Comparison of ENCODE assay signal across 14 cellular contexts in the genomic region with DNA sequence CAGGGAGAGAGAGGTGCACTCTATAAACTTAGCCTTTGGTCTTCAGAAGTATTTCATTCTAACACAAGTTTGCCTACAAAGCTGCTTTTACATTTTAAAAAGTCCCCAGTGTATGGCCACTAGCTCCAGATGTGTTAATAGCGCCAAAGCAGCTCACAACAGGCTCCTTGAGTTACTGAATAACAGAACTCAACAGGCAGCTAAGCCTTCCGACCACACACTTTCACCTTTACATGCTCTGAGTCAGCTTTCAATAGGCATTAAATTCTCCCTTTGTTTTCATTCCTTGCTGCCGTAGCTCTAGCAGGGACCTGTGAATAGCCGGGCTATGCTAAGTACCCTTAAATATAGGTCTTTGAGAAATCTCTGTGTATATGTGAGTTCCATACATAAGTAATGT.
DNase-seq lines count a peak whose midpoint lies in the region; ATAC-seq, FAIRE-seq and TF ChIP-seq lines count a peak whose summit lies in the region.
"Had no signal": no experiment of that assay in that cellular context is flagged by ENCODE, and none has a peak within 500 bp of the region (broad histone marks: within the 10 kb centered on the region; RNA-seq: fewer than 3 reads in every experiment).

No MANE protein-coding gene starts in this region.

- no peak for TF ChIP-seq POLR2A in GM12891 (IDR thresholded peaks at IDR 0.05; ENCODE audit: low read depth, low read length)

- FAIRE-seq in GM12891 (lab: Jason Lieb, UNC) = no peak
- FAIRE-seq: keratinocyte had no signal

- ATAC-seq in GM19025 (IDR thresholded peaks at IDR 0.05; ENCODE audit: low read depth, unreplicated experiment) (peak; percentile 85), foreskin keratinocyte (peak; percentile 14), right cardiac atrium (no peak)
- ATAC-seq: body of pancreas had no signal

- H3K27ac ChIP-seq in foreskin keratinocyte (no peak overlapping the region), right cardiac atrium (ENCODE audit: low read length) (no peak overlapping the region)
- H3K27ac ChIP-seq: body of pancreas, suprapubic skin had no signal

- TF ChIP-seq CTCF in foreskin keratinocyte (conservative IDR thresholded peaks at IDR 0.05) = no peak

- H3K9me3 ChIP-seq in right cardiac atrium (ENCODE audit: control insufficient read depth, low read length) = no peaks in the 10 kb centered on the region
- H3K9me3 ChIP-seq: body of pancreas, suprapubic skin had no signal

- H3K27me3 ChIP-seq in foreskin keratinocyte (no peaks in the 10 kb centered on the region), right cardiac atrium (ENCODE audit: control insufficient read depth, insufficient read depth) (no peaks in the 10 kb centered on the region)
- H3K27me3 ChIP-seq: body of pancreas had no signal

- DNase-seq in HT1080 (ENCODE audit: low read depth) (peak; percentile 51), foreskin keratinocyte (peak in 1 of 2 donors; percentile 20), renal cortical epithelial cell (ENCODE audit: low read depth) (peak; percentile 97), medulla oblongata (ENCODE audit: extremely low spot score) (no peak), CD1c-positive myeloid dendritic cell (ENCODE audit: extremely low spot score) (no peak), GM12891 (ENCODE audit: insufficient read length, low spot score) (no peak), right cardiac atrium (no peak)
- DNase-seq: activated T-cell treated with anti-CD3 and anti-CD28 coated beads for 4 hours; body of pancreas; CD4-positive, alpha-beta memory T cell; NCI-H1694 treated with DMSO at 0.1 percent for 48 hours had no signal

- no peak overlapping the region for H3K4me3 ChIP-seq in right cardiac atrium (ENCODE audit: low read length)
- H3K4me3 ChIP-seq: body of pancreas, suprapubic skin had no signal

- WGBS in right cardiac atrium = 87% methylated on average over 4 of the region's 4 CpGs

- intact Hi-C loops in right cardiac atrium (cut with DNase I) = no loop called here

- H3K4me1 ChIP-seq in foreskin keratinocyte (no peaks in the 10 kb centered on the region), right cardiac atrium (ENCODE audit: control insufficient read depth, insufficient read depth, low read length) (no peaks in the 10 kb centered on the region)
- H3K4me1 ChIP-seq: body of pancreas, suprapubic skin had no signal

TF ChIP-seq in GM12891, 5 proteins besides CTCF, POLR2A, EP300 and RAD21:
- no peak for TF ChIP-seq TAF1 (IDR thresholded peaks at IDR 0.05; ENCODE audit: low read depth, low read length)
- TF ChIP-seq SPI1 (IDR thresholded peaks at IDR 0.05; ENCODE audit: low read depth, low read length) = no peak
- no peak for TF ChIP-seq POLR2AphosphoS5 (IDR thresholded peaks at IDR 0.05; ENCODE audit: low read depth, low read length)
- no peak for TF ChIP-seq PAX5 (IDR thresholded peaks at IDR 0.05; ENCODE audit: insufficient read depth, low read length, severe bottlenecking)
- TF ChIP-seq POU2F2 (IDR thresholded peaks at IDR 0.05; ENCODE audit: low read depth, low read length) = no peak

Comparison
In these comparisons a context has a peak if more than half of its experiments do, and no peak if none do; other contexts are left out.
1. ATAC-seq: peak in GM19025 (single experiment) and foreskin keratinocyte (single experiment); none in right cardiac atrium (0 of 2).
2. DNase-seq: peak in HT1080 (single experiment) and renal cortical epithelial cell (single experiment); none in medulla oblongata (single experiment), CD1c-positive myeloid dendritic cell (single experiment), GM12891 (single experiment) and right cardiac atrium (0 of 3).